25 cellular contexts compared by ENCODE assay signal in the genomic region with DNA sequence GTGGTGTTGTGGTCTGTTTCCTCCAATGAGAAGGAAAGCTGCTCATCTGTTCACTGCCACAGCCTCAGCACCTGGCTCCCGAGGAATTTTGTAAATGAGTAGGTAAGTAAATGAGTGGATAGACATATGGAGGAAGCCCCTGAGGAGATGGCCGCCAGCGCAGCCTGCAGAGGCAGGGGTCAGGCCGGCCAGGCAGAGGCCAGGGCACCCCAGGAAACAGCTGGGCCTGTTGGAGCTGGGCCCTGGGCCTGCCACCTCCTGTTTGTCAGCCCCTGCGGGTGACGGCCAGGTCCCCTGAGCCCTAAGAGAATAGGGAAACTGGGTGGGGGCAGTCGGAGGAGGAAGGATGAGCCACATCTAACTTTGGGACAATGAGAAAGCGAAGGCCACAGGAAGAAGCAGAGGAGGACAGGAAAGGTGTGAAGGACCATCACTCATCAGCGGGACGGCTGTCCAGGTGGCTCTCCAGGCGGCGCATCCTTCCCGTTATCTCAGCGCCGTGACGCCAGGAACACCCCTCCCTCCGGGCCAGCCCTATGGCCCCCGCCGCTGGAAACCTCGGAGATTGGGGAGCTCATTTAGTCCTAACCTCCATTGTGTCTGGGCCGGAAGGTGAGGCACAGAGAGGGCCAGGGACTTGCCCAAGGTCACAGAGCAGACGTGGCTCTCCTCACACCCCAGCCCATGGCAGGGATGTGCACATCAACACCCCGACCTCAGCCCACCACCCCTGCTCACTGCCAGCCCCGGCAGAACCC.
A peak's percentile ranks its signal among the peaks of the same experiment; 100 is the strongest.
DNase-seq lines count a peak whose midpoint lies in the region; ATAC-seq and TF ChIP-seq lines count a peak whose summit lies in the region.
"Had no signal": no experiment of that assay in that cellular context is flagged by ENCODE, and none has a peak within 500 bp of the region (broad histone marks: within the 10 kb centered on the region; RNA-seq: fewer than 3 reads in every experiment).

No MANE protein-coding gene starts in this region.

- H3K36me3 ChIP-seq in right atrium auricular region (no peaks in the 10 kb centered on the region), tibial artery (no peaks in the 10 kb centered on the region)
- H3K36me3 ChIP-seq: HAP-1 had no signal

- ATAC-seq in right cardiac atrium (no peak), HG02870 (IDR thresholded peaks at IDR 0.05; ENCODE audit: unreplicated experiment) (no peak), GM21825 (IDR thresholded peaks at IDR 0.05; ENCODE audit: unreplicated experiment) (no peak)
- ATAC-seq: GM12878, Panc1 had no signal

- TF ChIP-seq CTCF in right atrium auricular region (IDR thresholded peaks at IDR 0.05) (no peak), coronary artery (IDR thresholded peaks at IDR 0.05) (no peak), nephron (IDR thresholded peaks at IDR 0.05; ENCODE audit: unreplicated experiment in 3 of 3) (no peak), tibial artery (IDR thresholded peaks at IDR 0.05) (no peak)

- H3K36me3 Mint-ChIP-seq in nephron (ENCODE audit: low read depth), result no peaks in the 10 kb centered on the region
- H3K36me3 Mint-ChIP-seq: CD4-positive, alpha-beta memory T cell; IgD-negative memory B cell had no signal

- H3K4me3 Mint-ChIP-seq in nephron, result no peak overlapping the region
- H3K4me3 Mint-ChIP-seq: CD4-positive, alpha-beta memory T cell; HFFc6; IgD-negative memory B cell had no signal

- no peaks in the 10 kb centered on the region for H3K9me3 Mint-ChIP-seq in nephron
- H3K9me3 Mint-ChIP-seq: CD4-positive, alpha-beta memory T cell; HFFc6; IgD-negative memory B cell had no signal

- intact Hi-C loops in right cardiac atrium (cut with DNase I), result loop anchor here in 2 of 4 donors (5.0 to 10.0 kb wide), 3 partner anchors 133 to 145 kb away; a partner anchor contains a TSS
- intact Hi-C loops in tibial artery (cut with DNase I; ENCODE audit: low total_unique reads), result no loop called here

- H3K27me3 ChIP-seq in right atrium auricular region (no peaks in the 10 kb centered on the region), right cardiac atrium (ENCODE audit: control insufficient read depth, insufficient read depth) (no peaks in the 10 kb centered on the region), tibial artery (no peaks in the 10 kb centered on the region)

- DNase-seq in right atrium auricular region (ENCODE audit: low spot score) (no peak), right cardiac atrium (no peak), coronary artery (ENCODE audit: low spot score) (no peak), tibial artery (no peak), HPDE6-E6E7 (ENCODE audit: extremely low spot score) (no peak)
- DNase-seq: C1 segment of cervical spinal cord; CD4-positive, alpha-beta memory T cell; COR-L47; GOT3; HFFc6; MM.1S; NCI-H2029; NCI-H446; NCI-H524 treated with DMSO at 0.1 percent for 48 hours; NCI-H82; SIG-M5 had no signal

- H3K4me1 ChIP-seq in right atrium auricular region (peaks cover 0 to 29% of the 10 kb centered on the region in 2 donors), right cardiac atrium (ENCODE audit: control insufficient read depth, insufficient read depth, low read length) (peaks cover 5% of the 10 kb centered on the region), tibial artery (peaks cover 0 to 24% (median 18%) of the 10 kb centered on the region in 4 donors)
- H3K4me1 ChIP-seq: HAP-1 had no signal

- no peak overlapping the region for H3K4me3 ChIP-seq in right atrium auricular region
- H3K4me3 ChIP-seq in right cardiac atrium (ENCODE audit: low read length), result no peak overlapping the region
- no peak overlapping the region for H3K4me3 ChIP-seq in coronary artery
- H3K4me3 ChIP-seq in tibial artery, result no peak overlapping the region
- H3K4me3 ChIP-seq: GM12878, HAP-1, SK-N-MC had no signal

- 74% methylated on average over 24 of the region's 24 CpGs for WGBS in right cardiac atrium

- peaks cover 34% of the 10 kb centered on the region for H3K27me3 Mint-ChIP-seq in nephron (ENCODE audit: low read depth)

- peaks cover 43% of the 10 kb centered on the region for H3K4me1 Mint-ChIP-seq in nephron
- H3K4me1 Mint-ChIP-seq: CD4-positive, alpha-beta memory T cell had no signal

- H3K27ac ChIP-seq in right atrium auricular region (peak overlapping the region; percentile 77 to 82), right cardiac atrium (ENCODE audit: low read length) (no peak overlapping the region), coronary artery (peak overlapping the region; percentile 72 to 80), tibial artery (peak overlapping the region; percentile 77 to 78)
- H3K27ac ChIP-seq: KMS-11, SK-N-MC had no signal

- H3K9me3 ChIP-seq in right atrium auricular region (no peaks in the 10 kb centered on the region), right cardiac atrium (ENCODE audit: control insufficient read depth, low read length) (no peaks in the 10 kb centered on the region), tibial artery (no peaks in the 10 kb centered on the region)
- H3K9me3 ChIP-seq: HAP-1 had no signal

- H3K27ac Mint-ChIP-seq in nephron, result peak overlapping the region in 2 of 3 experiments; percentile 5 to 29
- H3K27ac Mint-ChIP-seq: CD4-positive, alpha-beta memory T cell; HFFc6; IgD-negative memory B cell had no signal
